In the genomic region with DNA sequence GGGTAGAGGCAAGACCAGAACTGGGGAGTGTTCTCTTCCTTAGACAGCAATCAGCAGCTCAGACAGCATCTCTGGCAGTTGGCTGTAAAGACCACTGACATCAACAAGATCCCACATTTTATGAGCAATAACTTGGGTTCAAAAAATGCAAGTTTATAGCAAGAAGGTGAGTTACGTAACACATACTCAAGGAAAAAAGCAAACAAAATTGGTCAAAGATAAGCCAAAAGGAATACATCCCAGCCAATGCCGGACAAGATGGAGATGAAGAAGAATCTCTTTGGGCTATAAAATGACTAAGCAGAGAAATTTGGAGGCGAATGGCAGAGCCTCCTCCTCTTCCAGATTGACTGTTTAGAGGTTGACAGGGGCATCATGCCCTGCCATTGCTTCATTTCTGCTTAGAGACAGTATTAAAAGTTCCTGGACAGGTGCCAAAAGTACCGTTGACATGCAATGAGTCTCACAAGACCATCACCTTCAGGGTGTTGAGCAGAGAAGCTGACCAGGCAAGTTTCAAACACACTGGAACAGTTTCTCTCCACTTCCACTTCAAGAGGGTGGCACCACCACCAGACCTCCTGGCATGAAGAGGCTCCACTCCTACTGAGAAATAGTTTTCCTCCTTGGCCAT, we compare ENCODE assay signal across 16 cellular contexts.
"Had no signal": no experiment of that assay in that cellular context is flagged by ENCODE, and none has a peak within 500 bp of the region (broad histone marks: within the 10 kb centered on the region; RNA-seq: fewer than 3 reads in every experiment).

No MANE protein-coding gene starts in this region.

- H3K36me3 ChIP-seq: cardiac muscle cell, esophagus squamous epithelium, suprapubic skin, transverse colon, vagina had no signal

- H3K27me3 ChIP-seq: esophagus squamous epithelium, suprapubic skin, transverse colon, vagina had no signal

- H3K27ac ChIP-seq: cardiac muscle cell, esophagus squamous epithelium, suprapubic skin, transverse colon, vagina had no signal

- H3K4me3 ChIP-seq: cardiac muscle cell, esophagus squamous epithelium, lung, suprapubic skin, transverse colon, vagina had no signal

- H3K9me3 ChIP-seq: esophagus squamous epithelium, suprapubic skin, transverse colon, vagina had no signal

- DNase-seq: activated CD4-positive, alpha-beta memory T cell treated with anti-CD3 and anti-CD28 coated beads for 36 hours; activated CD4-positive, alpha-beta T cell treated with anti-CD3 and anti-CD28 coated beads for 36 hours; activated T-cell treated with anti-CD3 and anti-CD28 coated beads for 4 hours; amniotic stem cell; effector CD8-positive, alpha-beta T cell; esophagus squamous epithelium; glutamatergic neuron; kidney; midbrain; posterior cingulate gyrus; stimulated activated naive CD8-positive, alpha-beta T cell treated with anti-CD3 and anti-CD28 coated beads, Interleukin-15, amount 100 ng/mL, for 72 hours; transverse colon had no signal
